Comparison of ENCODE assay signal across 9 cellular contexts in the genomic region with DNA sequence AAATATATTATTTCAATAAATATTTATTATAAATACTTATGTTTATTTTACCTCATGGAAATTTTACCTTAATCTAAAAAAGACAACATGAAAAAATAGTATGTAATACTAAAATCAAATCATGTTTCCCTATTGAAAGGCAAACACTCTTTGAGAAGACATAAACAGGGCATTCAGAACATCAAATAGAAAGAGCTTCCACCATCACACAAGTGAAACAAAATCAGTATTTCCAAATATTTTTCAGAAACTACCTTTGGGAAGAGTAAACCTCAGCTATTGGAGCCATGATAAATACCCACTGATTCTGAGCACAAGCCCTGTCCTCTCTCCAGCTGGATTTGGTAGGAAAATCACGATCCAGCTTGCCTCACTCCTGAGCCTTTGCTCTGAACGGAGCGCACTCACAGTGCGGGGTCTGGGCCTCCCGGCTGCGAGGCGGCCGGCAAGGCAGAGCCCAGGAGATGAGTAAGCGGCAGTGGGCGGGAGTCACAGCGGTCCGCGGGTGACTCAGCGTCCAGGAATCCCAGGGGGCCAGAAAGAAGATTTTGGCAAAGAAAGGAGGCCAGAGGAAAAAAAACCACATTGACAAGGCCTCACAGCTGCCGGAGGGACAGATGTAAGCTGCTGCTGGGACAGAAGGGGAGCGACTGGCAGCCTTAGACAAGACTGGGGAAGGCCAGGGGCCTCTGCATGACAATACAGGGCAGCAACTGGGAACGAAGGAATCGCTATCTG. TPM values are rescaled to one million over a fixed set of nuclear protein-coding genes. Genes with fewer than 3 reads are reported as not detected.
DNase-seq lines count a peak whose midpoint lies in the region; ATAC-seq and TF ChIP-seq lines count a peak whose summit lies in the region.
"Had no signal": no experiment of that assay in that cellular context is flagged by ENCODE, and none has a peak within 500 bp of the region (broad histone marks: within the 10 kb centered on the region; RNA-seq: fewer than 3 reads in every experiment).

No MANE protein-coding gene starts in this region.

- H3K36me3 Mint-ChIP-seq in T-helper 17 cell (ENCODE audit: low read depth): peaks cover 2% of the 10 kb centered on the region
- H3K36me3 Mint-ChIP-seq in stimulated activated naive B cell treated with anti-CD40 and anti-IgM and Interleukin-4, amounts not matched to agents 10 μg/mL and 1 μg/mL and 100 μg/mL, for 72 hours: no peaks in the 10 kb centered on the region
- no peaks in the 10 kb centered on the region for H3K36me3 Mint-ChIP-seq in activated T-helper 2 cell treated with anti-CD3 and anti-CD28 coated beads, Interferon-gamma antibody, Interleukin-2, Interleukin-4, amounts not matched to agents 10 μg/mL and 5 μg/mL and 100 μg/mL, durations not matched to agents 14 hours and 24 hours and 36 hours (ENCODE audit: low read depth)

- H3K27me3 Mint-ChIP-seq in T-helper 17 cell: peaks cover 68% of the 10 kb centered on the region
- H3K27me3 Mint-ChIP-seq in stimulated activated naive B cell treated with anti-CD40 and anti-IgM and Interleukin-4, amounts not matched to agents 10 μg/mL and 1 μg/mL and 100 μg/mL, for 72 hours: peaks cover 47 to 70% of the 10 kb centered on the region in 2 donors
- H3K27me3 Mint-ChIP-seq in activated T-helper 2 cell treated with anti-CD3 and anti-CD28 coated beads, Interferon-gamma antibody, Interleukin-2, Interleukin-4, amounts not matched to agents 10 μg/mL and 5 μg/mL and 100 μg/mL, durations not matched to agents 14 hours and 24 hours and 36 hours (ENCODE audit: low read depth): peaks cover 50% of the 10 kb centered on the region

- DNase-seq in DMS53 (lab: John Stamatoyannopoulos, UW) (peak; percentile 64), T-helper 17 cell (no peak), epithelial cell of esophagus (ENCODE audit: low read depth) (peak; percentile 88), mesenteric fat pad (ENCODE audit: low spot score) (peak; percentile 93)
- DNase-seq in stimulated activated naive B cell treated with anti-CD40 and anti-IgM and Interleukin-4, amounts not matched to agents 10 μg/mL and 1 μg/mL and 100 μg/mL, for 72 hours: peak; percentile 63
- DNase-seq in activated T-helper 2 cell treated with anti-CD3 and anti-CD28 coated beads, Interferon-gamma antibody, Interleukin-2, Interleukin-4, amounts not matched to agents 10 μg/mL and 5 μg/mL and 100 μg/mL, durations not matched to agents 14 hours and 24 hours and 36 hours (ENCODE audit: low spot score): no peak

- H3K9me3 ChIP-seq in T-helper 17 cell (ENCODE audit: control insufficient read depth, low read length, poor library complexity, severe bottlenecking): no peaks in the 10 kb centered on the region

- no peak for TF ChIP-seq CTCF in epithelial cell of esophagus (IDR thresholded peaks at IDR 0.05; ENCODE audit: insufficient read depth, low read depth, low read length, missing control alignments)

- ATAC-seq in GM21367 (IDR thresholded peaks at IDR 0.05; ENCODE audit: unreplicated experiment): peak; percentile 87
- ATAC-seq in HG03520 (IDR thresholded peaks at IDR 0.05; ENCODE audit: unreplicated experiment): peak; percentile 87
- peak; percentile 59 for ATAC-seq in T-helper 17 cell
- ATAC-seq in stimulated activated naive B cell treated with anti-CD40 and anti-IgM and Interleukin-4, amounts not matched to agents 10 μg/mL and 1 μg/mL and 100 μg/mL, for 72 hours (replicated peaks): peak; percentile 94 to 98

- peaks cover 10% of the 10 kb centered on the region for H3K4me1 Mint-ChIP-seq in T-helper 17 cell
- H3K4me1 Mint-ChIP-seq in stimulated activated naive B cell treated with anti-CD40 and anti-IgM and Interleukin-4, amounts not matched to agents 10 μg/mL and 1 μg/mL and 100 μg/mL, for 72 hours: peaks cover 8 to 9% of the 10 kb centered on the region in 2 donors
- H3K4me1 Mint-ChIP-seq in activated T-helper 2 cell treated with anti-CD3 and anti-CD28 coated beads, Interferon-gamma antibody, Interleukin-2, Interleukin-4, amounts not matched to agents 10 μg/mL and 5 μg/mL and 100 μg/mL, durations not matched to agents 14 hours and 24 hours and 36 hours (ENCODE audit: low read depth): peaks cover 49% of the 10 kb centered on the region

- peak overlapping the region; percentile 20 for H3K4me3 ChIP-seq in epithelial cell of esophagus (ENCODE audit: low read length)

- peak overlapping the region; percentile 56 for H3K4me3 Mint-ChIP-seq in T-helper 17 cell
- peak overlapping the region; percentile 46 to 49 for H3K4me3 Mint-ChIP-seq in stimulated activated naive B cell treated with anti-CD40 and anti-IgM and Interleukin-4, amounts not matched to agents 10 μg/mL and 1 μg/mL and 100 μg/mL, for 72 hours
- no peak overlapping the region for H3K4me3 Mint-ChIP-seq in activated T-helper 2 cell treated with anti-CD3 and anti-CD28 coated beads, Interferon-gamma antibody, Interleukin-2, Interleukin-4, amounts not matched to agents 10 μg/mL and 5 μg/mL and 100 μg/mL, durations not matched to agents 14 hours and 24 hours and 36 hours (ENCODE audit: low read depth)

- intact Hi-C loops in activated T-helper 2 cell treated with anti-CD3 and anti-CD28 coated beads, Interferon-gamma antibody, Interleukin-2, Interleukin-4, amounts not matched to agents 10 μg/mL and 5 μg/mL and 100 μg/mL, durations not matched to agents 14 hours and 24 hours and 36 hours (cut with micrococcal nuclease): loop anchor here (2.0 kb wide), 2 partner anchors 15 to 671 kb away; a partner anchor contains a TSS

- H3K27ac Mint-ChIP-seq in T-helper 17 cell: no peak overlapping the region
- H3K27ac Mint-ChIP-seq in stimulated activated naive B cell treated with anti-CD40 and anti-IgM and Interleukin-4, amounts not matched to agents 10 μg/mL and 1 μg/mL and 100 μg/mL, for 72 hours: peak overlapping the region; percentile 20
- no peak overlapping the region for H3K27ac Mint-ChIP-seq in activated T-helper 2 cell treated with anti-CD3 and anti-CD28 coated beads, Interferon-gamma antibody, Interleukin-2, Interleukin-4, amounts not matched to agents 10 μg/mL and 5 μg/mL and 100 μg/mL, durations not matched to agents 14 hours and 24 hours and 36 hours

- H3K9me3 Mint-ChIP-seq in stimulated activated naive B cell treated with anti-CD40 and anti-IgM and Interleukin-4, amounts not matched to agents 10 μg/mL and 1 μg/mL and 100 μg/mL, for 72 hours: no peaks in the 10 kb centered on the region
- H3K9me3 Mint-ChIP-seq in activated T-helper 2 cell treated with anti-CD3 and anti-CD28 coated beads, Interferon-gamma antibody, Interleukin-2, Interleukin-4, amounts not matched to agents 10 μg/mL and 5 μg/mL and 100 μg/mL, durations not matched to agents 14 hours and 24 hours and 36 hours: no peaks in the 10 kb centered on the region

RNA-seq across cellular contexts. Expression of a gene that starts 14.7 kb away (rescaled TPM):
- 100 to 1,000 TPM; 103 to 108 TPM for total RNA-seq in T-helper 17 cell
- 700 TPM for total RNA-seq in mesenteric fat pad
- 105 and 107 TPM in 2 replicates for total RNA-seq in activated T-helper 2 cell treated with anti-CD3 and anti-CD28 coated beads, Interferon-gamma antibody, Interleukin-2, Interleukin-4, amounts not matched to agents 10 μg/mL and 5 μg/mL and 100 μg/mL, durations not matched to agents 14 hours and 24 hours and 36 hours

RNA-seq across cellular contexts. Expression of a gene that starts 53.5 kb away (rescaled TPM):
- total RNA-seq in T-helper 17 cell (not detected), mesenteric fat pad (not detected)
- total RNA-seq in activated T-helper 2 cell treated with anti-CD3 and anti-CD28 coated beads, Interferon-gamma antibody, Interleukin-2, Interleukin-4, amounts not matched to agents 10 μg/mL and 5 μg/mL and 100 μg/mL, durations not matched to agents 14 hours and 24 hours and 36 hours: not detected in 2 replicates
- total RNA-seq: T-helper 2 cell treated with Interferon-gamma antibody and Interleukin-4, amounts not matched to agents 100 ng/mL and 5 ng/mL, for 36 hours had no signal

Comparison
In these comparisons a context has a peak if more than half of its experiments do, and no peak if none do; other contexts are left out.
1. DNase-seq: peak in DMS53 (single experiment), epithelial cell of esophagus (single experiment), mesenteric fat pad (single experiment) and stimulated activated naive B cell treated with anti-CD40 and anti-IgM and Interleukin-4, amounts not matched to agents 10 μg/mL and 1 μg/mL and 100 μg/mL, for 72 hours (single experiment); none in T-helper 17 cell (0 of 3) and activated T-helper 2 cell treated with anti-CD3 and anti-CD28 coated beads, Interferon-gamma antibody, Interleukin-2, Interleukin-4, amounts not matched to agents 10 μg/mL and 5 μg/mL and 100 μg/mL, durations not matched to agents 14 hours and 24 hours and 36 hours (single experiment).
2. Peak in every context shown above with its lines, with median percentiles within 50 percentile points of each other: ATAC-seq.